8 cellular contexts compared by ENCODE assay signal in genomic region chr2:134253804-134254203, GRCh38. TPM values are rescaled to one million over a fixed set of nuclear protein-coding genes. Genes with fewer than 3 reads are reported as not detected.
DNase-seq lines count a peak whose midpoint lies in the region; ATAC-seq, FAIRE-seq and TF ChIP-seq lines count a peak whose summit lies in the region.

MGAT5 (plus strand) TSS chr2:134254072; CDS start chr2:134254404, 332 bp downstream.

- H3K27me3 ChIP-seq in fibroblast of lung (ENCODE audit: control insufficient read depth, insufficient read depth, low read length) = no peaks in the 10 kb centered on the region

- no peaks in the 10 kb centered on the region for H4K20me1 ChIP-seq in fibroblast of lung (ENCODE audit: control insufficient read depth, extremely low read depth, insufficient read depth, low read length)

- no peak for TF ChIP-seq POLR2A in GM18505 (IDR thresholded peaks at IDR 0.05; ENCODE audit: borderline replicate concordance, extremely low read depth, insufficient read depth, insufficient read length)
- TF ChIP-seq POLR2A in H54 (IDR thresholded peaks at IDR 0.05; ENCODE audit: low read depth, low read length) = no peak

- no peak within 1 kb of the TSS for H3K4me2 ChIP-seq in fibroblast of lung (ENCODE audit: extremely low read depth, insufficient read depth, low read length)

- H3K9ac ChIP-seq in fibroblast of lung (ENCODE audit: insufficient read depth, low read length) = no peak within 1 kb of the TSS

- no peak for TF ChIP-seq CTCF in fibroblast of lung (conservative IDR thresholded peaks at IDR 0.05 in 1 of 2, IDR thresholded peaks at IDR 0.05 in 1 of 2; ENCODE audit: low read depth in 1 of 2, low read length in 2 of 2)

- H3K4me1 ChIP-seq in fibroblast of lung (ENCODE audit: control insufficient read depth, extremely low read depth, insufficient read depth, low read length) = peaks cover 10% of the 10 kb centered on the region

- H3K79me2 ChIP-seq in fibroblast of lung (ENCODE audit: control insufficient read depth, insufficient read depth, low read length) = peaks cover 36% of the 10 kb centered on the region

- H3K4me3 ChIP-seq in fibroblast of lung (replicated peaks in 1 of 4; ENCODE audit: control extremely low read depth in 1 of 4, insufficient read depth in 1 of 4, low read depth in 3 of 4, low read length in 4 of 4) = no peak within 1 kb of the TSS

- intact Hi-C loops in sciatic nerve (cut with DNase I) = loop anchor here (10.0 kb wide), 1 partner anchor 151 kb away; no protein-coding TSS in a partner anchor

- ATAC-seq in GM18505 (IDR thresholded peaks at IDR 0.05; ENCODE audit: unreplicated experiment) = peak; percentile 12
- ATAC-seq in HG02840 (IDR thresholded peaks at IDR 0.05; ENCODE audit: low FRiP score, unreplicated experiment) = peak; percentile 13
- ATAC-seq in sciatic nerve = peak; percentile 30

- no peaks in the 10 kb centered on the region for H3K9me3 ChIP-seq in fibroblast of lung (ENCODE audit: control insufficient read depth, insufficient read depth, low read depth, low read length)

- no peak within 1 kb of the TSS for H3K27ac ChIP-seq in fibroblast of lung (ENCODE audit: insufficient read depth, low read length)

- no peaks in the 10 kb centered on the region for H3K36me3 ChIP-seq in fibroblast of lung (ENCODE audit: control insufficient read depth, insufficient read depth, low read length)

- DNase-seq in NCI-H748 treated with DMSO at 0.1 percent for 48 hours (lab: John Stamatoyannopoulos, UW) (peak; percentile 82), fibroblast of lung (ENCODE audit: low read depth in 2 of 2) (no peak), sciatic nerve (ENCODE audit: low spot score) (no peak), H54 (ENCODE audit: insufficient read length, low spot score) (no peak)
- DNase-seq in stimulated activated CD4-positive, alpha-beta T cell treated with anti-CD3 and anti-CD28 coated beads, Interleukin-4, amount 100 ng/mL, for 1 hour = no peak
- DNase-seq in activated CD8-positive, alpha-beta memory T cell treated with anti-CD3 and anti-CD28 coated beads for 24 hours = no peak

- no peak for FAIRE-seq in H54 (lab: Jason Lieb, UNC)

- H2AFZ ChIP-seq in fibroblast of lung (ENCODE audit: low read length) = no peak within 1 kb of the TSS

RNA-seq across cellular contexts. Expression of gene MGAT5, which starts in this region (rescaled TPM):
- total RNA-seq in fibroblast of lung (75.0 and 301 TPM in 2 replicates), sciatic nerve (49.6 TPM)
- 102 and 270 TPM in 2 replicates for polyA plus RNA-seq in fibroblast of lung
- polyA plus RNA-seq in fibroblast of lung (2012) = 70.3 and 192 TPM in 2 replicates
- polyA minus RNA-seq in fibroblast of lung (ENCODE audit: low replicate concordance) = 167 and 577 TPM in 2 replicates
